Comparison of ENCODE assay signal across 16 cellular contexts in genomic region chr1:11960710-11961109, GRCh38. TPM values are rescaled to one million over a fixed set of nuclear protein-coding genes. Genes with fewer than 3 reads are reported as not detected.
A peak's percentile ranks its signal among the peaks of the same experiment; 100 is the strongest.
DNase-seq lines count a peak whose midpoint lies in the region; ATAC-seq and TF ChIP-seq lines count a peak whose summit lies in the region.
"Had no signal": no experiment of that assay in that cellular context is flagged by ENCODE, and none has a peak within 500 bp of the region (broad histone marks: within the 10 kb centered on the region; RNA-seq: fewer than 3 reads in every experiment).

No MANE protein-coding gene starts in this region.

- 57 to 71% (median 66%) methylated on average over 6 of the region's 6 CpGs for WGBS in adrenal gland, 4 donors
- WGBS in suprapubic skin, result 69% methylated on average over 6 of the region's 6 CpGs

- no peaks in the 10 kb centered on the region for H3K27me3 ChIP-seq in adrenal gland
- no peaks in the 10 kb centered on the region for H3K27me3 ChIP-seq in layer of hippocampus (ENCODE audit: control insufficient read depth, insufficient read depth, low read length)
- no peaks in the 10 kb centered on the region for H3K27me3 ChIP-seq in suprapubic skin
- H3K27me3 ChIP-seq: foreskin keratinocyte had no signal

- TF ChIP-seq POLR2A in adrenal gland (IDR thresholded peaks at IDR 0.05) (no peak), suprapubic skin (IDR thresholded peaks at IDR 0.05) (no peak)

- H3K27ac ChIP-seq in adrenal gland, result peak overlapping the region; percentile 42 to 75 (median 63)
- peak overlapping the region; percentile 48 for H3K27ac ChIP-seq in layer of hippocampus (ENCODE audit: low read depth, low read length)
- H3K27ac ChIP-seq in suprapubic skin, result peak overlapping the region; percentile 8
- H3K27ac ChIP-seq: 22Rv1, foreskin keratinocyte, thoracic aorta had no signal

- DNase-seq in SIG-M5 treated with dmso at 0.1 percent for 504 hours (lab: John Stamatoyannopoulos, UW; ENCODE audit: unreplicated experiment), result peak; percentile 59
- no peak for DNase-seq in SIG-M5 (lab: John Stamatoyannopoulos, UW)
- peak in 5 of 7 donors; percentile 18 to 61 (median 41) for DNase-seq in adrenal gland
- DNase-seq in suprapubic skin (ENCODE audit: low spot score in 2 of 2), result no peak
- no peak for DNase-seq in activated CD4-positive, CD25-positive, alpha-beta regulatory T cell treated with anti-CD3 and anti-CD28 coated beads, Interleukin-2, amount 50 U/mL, for 72 hours
- no peak for DNase-seq in NCI-H524 (lab: John Stamatoyannopoulos, UW)
- DNase-seq: activated CD4-positive, CD25-positive, alpha-beta regulatory T cell; amniotic stem cell; COR-L47; foreskin keratinocyte; NCI-H146; NCI-H748 treated with DMSO at 0.1 percent for 48 hours had no signal

- H3K36me3 ChIP-seq in adrenal gland (replicated peaks in 1 of 2) (peaks cover 0 to 67% of the 10 kb centered on the region in 2 donors), suprapubic skin (peaks cover 81% of the 10 kb centered on the region)

- intact Hi-C loops in adrenal gland (cut with DNase I), result loop anchor here (10.0 kb wide), 1 partner anchor 116 kb away; the partner anchor contains the start of gene NPPA (in 2 of the 2)

- TF ChIP-seq CTCF in adrenal gland (IDR thresholded peaks at IDR 0.05) (no peak), suprapubic skin (IDR thresholded peaks at IDR 0.05) (no peak)

- no peaks in the 10 kb centered on the region for H3K9me3 ChIP-seq in adrenal gland (replicated peaks in 1 of 3)
- H3K9me3 ChIP-seq in suprapubic skin, result no peaks in the 10 kb centered on the region
- H3K9me3 ChIP-seq: thoracic aorta had no signal

- H3K4me3 ChIP-seq in adrenal gland (no peak overlapping the region), suprapubic skin (no peak overlapping the region)
- H3K4me3 ChIP-seq: thoracic aorta had no signal

- H3K4me1 ChIP-seq in adrenal gland (replicated peaks in 1 of 2), result peaks cover 15 to 17% of the 10 kb centered on the region in 2 donors
- peaks cover 6% of the 10 kb centered on the region for H3K4me1 ChIP-seq in suprapubic skin
- H3K4me1 ChIP-seq: foreskin keratinocyte had no signal

- no peak for TF ChIP-seq EP300 in suprapubic skin (IDR thresholded peaks at IDR 0.05)

- ATAC-seq in GM19463 (IDR thresholded peaks at IDR 0.05; ENCODE audit: unreplicated experiment), result no peak
- ATAC-seq: foreskin keratinocyte had no signal

RNA-seq across cellular contexts. Expression of gene MFN2, which starts 19.5 kb away (rescaled TPM):
- total RNA-seq in adrenal gland (100 to 1,000 TPM in 1 of 8 donors, 10 to 100 TPM in 7; 43.7 to 103 (median 63.8) TPM), suprapubic skin (100 to 1,000 TPM; 106 to 146 (median 124) TPM)
- polyA plus RNA-seq in adrenal gland, result 10 to 100 TPM; 26.6 to 70.5 (median 27.0) TPM

RNA-seq across cellular contexts. Expression of gene PLOD1, which starts 26.2 kb away (rescaled TPM):
- total RNA-seq in adrenal gland, result 100 to 1,000 TPM in 4 of 8 donors, 10 to 100 TPM in 4; 62.4 to 133 (median 94.6) TPM
- polyA plus RNA-seq in adrenal gland, result 10 to 100 TPM; 37.1 to 52.8 (median 49.1) TPM
- total RNA-seq in suprapubic skin, result 10 to 100 TPM; 26.7 to 47.6 (median 37.7) TPM

RNA-seq across cellular contexts. Expression of gene KIAA2013, which starts 34.5 kb away (rescaled TPM):
- total RNA-seq in adrenal gland (100 to 1,000 TPM in 2 of 8 donors, 10 to 100 TPM in 6; 37.3 to 119 (median 70.5) TPM), suprapubic skin (10 to 100 TPM; 59.5 to 98.4 (median 78.8) TPM)
- polyA plus RNA-seq in adrenal gland, result 10 to 100 TPM; 15.2 to 25.8 (median 15.5) TPM

RNA-seq across cellular contexts. Expression of gene MIIP, which starts 58.6 kb away (rescaled TPM):
- total RNA-seq in adrenal gland (10 to 100 TPM; 15.1 to 60.7 (median 26.6) TPM), suprapubic skin (10 to 100 TPM; 31.1 to 40.3 (median 35.9) TPM)
- 10 to 100 TPM in 2 of 3 donors, 1 to 10 TPM in 1; 5.0 to 71.1 (median 43.7) TPM for polyA plus RNA-seq in adrenal gland

Comparison
In these comparisons a context has a peak if more than half of its experiments do, and no peak if none do; other contexts are left out.
1. DNase-seq: peak in SIG-M5 treated with dmso at 0.1 percent for 504 hours (single experiment) and adrenal gland (5 of 7); none in SIG-M5 (single experiment), suprapubic skin (0 of 2), activated CD4-positive, CD25-positive, alpha-beta regulatory T cell treated with anti-CD3 and anti-CD28 coated beads, Interleukin-2, amount 50 U/mL, for 72 hours (single experiment) and NCI-H524 (0 of 2).
2. H3K27ac ChIP-seq: peak in every context shown above with its lines; median percentile 63 in adrenal gland; 48 in layer of hippocampus; 8 in suprapubic skin.